In the genomic region with DNA sequence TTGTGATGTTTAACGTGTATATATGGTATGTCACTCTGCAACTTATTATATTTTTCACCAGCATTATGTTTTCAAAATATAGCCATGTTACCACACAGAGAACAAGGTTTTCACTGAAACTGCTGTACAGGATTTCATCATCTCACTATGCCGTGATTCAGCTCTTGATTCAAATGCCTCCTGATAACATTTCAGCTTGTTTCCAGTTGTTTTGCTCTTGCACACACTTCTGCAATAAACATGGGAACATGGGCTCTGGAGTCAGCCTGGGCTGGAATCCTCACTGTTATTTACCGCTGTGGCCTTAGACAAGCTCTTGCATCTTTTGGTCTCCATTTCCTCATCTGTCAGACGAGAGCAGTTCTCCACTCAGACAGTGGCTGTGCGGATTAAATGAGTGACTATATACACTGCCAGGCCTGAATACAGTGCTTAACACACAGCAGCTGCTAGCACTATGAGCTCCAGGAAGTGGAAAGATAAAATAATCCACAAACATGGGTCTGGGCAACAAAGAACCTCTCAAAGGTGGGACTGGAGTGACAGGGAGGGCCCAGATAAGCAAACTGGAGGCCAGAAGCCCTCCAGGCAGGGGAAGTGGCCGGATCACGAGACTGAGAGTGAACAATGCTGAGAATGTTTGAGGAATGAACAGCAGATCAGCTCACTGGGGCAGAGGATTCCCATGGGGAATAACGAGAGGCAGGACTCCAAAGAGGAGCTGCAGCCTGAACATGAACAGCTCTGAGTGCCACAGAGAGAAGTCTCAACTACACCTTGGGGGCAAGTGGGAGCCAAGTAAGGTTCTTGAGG, we compare ENCODE assay signal across 15 cellular contexts. TPM values are rescaled to one million over a fixed set of nuclear protein-coding genes. Genes with fewer than 3 reads are reported as not detected.
DNase-seq lines count a peak whose midpoint lies in the region; ATAC-seq, FAIRE-seq and TF ChIP-seq lines count a peak whose summit lies in the region.
"Had no signal": no experiment of that assay in that cellular context is flagged by ENCODE, and none has a peak within 500 bp of the region (broad histone marks: within the 10 kb centered on the region; RNA-seq: fewer than 3 reads in every experiment).

No MANE protein-coding gene starts in this region.

- CTCF ChIA-PET in HEK293 (lab: Yijun Ruan, JAX) = interaction anchor here (0.7 to 1.3 kb wide), 2 partner anchors 35 to 96 kb away, joined by 3 read pairs; no protein-coding TSS in a partner anchor
- CTCF ChIA-PET in activated CD4-positive, alpha-beta T cell treated with anti-CD3 and anti-CD28 coated beads, Interleukin-2, amount 10 ng/mL, durations not matched to agents 7 days and 5 days (lab: Charles Lee) = no interaction called here

- H3K4me1 ChIP-seq in HEK293 (ENCODE audit: control insufficient read depth, insufficient read depth, low read length) (no peaks in the 10 kb centered on the region), astrocyte (ENCODE audit: insufficient read depth, low read length) (no peaks in the 10 kb centered on the region), upper lobe of left lung (peaks cover 0 to 3% (median 0%) of the 10 kb centered on the region in 4 donors)
- H3K4me1 ChIP-seq: esophagus muscularis mucosa, testis had no signal

- peak; percentile 42 for DNase-seq in astrocyte (ENCODE audit: low read depth)
- DNase-seq in hepatic stellate cell (ENCODE audit: low spot score) = peak; percentile 63
- DNase-seq in upper lobe of left lung = no peak
- no peak for DNase-seq in activated CD4-positive, alpha-beta T cell treated with anti-CD3 and anti-CD28 coated beads, Interleukin-2, amount 10 ng/mL, durations not matched to agents 7 days and 5 days
- no peak for DNase-seq in NCI-H526 (lab: John Stamatoyannopoulos, UW)
- no peak for DNase-seq in NCI-H2081 (lab: John Stamatoyannopoulos, UW)
- DNase-seq: activated CD4-positive, alpha-beta T cell treated with anti-CD3 and anti-CD28 coated beads, Interleukin-2, amount 10 ng/mL, durations not matched to agents 24 days and 14 days; NCI-H1436 treated with DMSO at 0.1 percent for 48 hours; NK-92 treated with Interleukin-12 subunit alpha and Interleukin-12 subunit beta, amount 100 ng/mL, for 24 hours; testis had no signal

- no peak overlapping the region for H3K4me3 ChIP-seq in HEK293 (ENCODE audit: low read depth, low read length)
- H3K4me3 ChIP-seq in astrocyte (ENCODE audit: insufficient read depth, low read depth, low read length) = no peak overlapping the region
- no peak overlapping the region for H3K4me3 ChIP-seq in upper lobe of left lung
- H3K4me3 ChIP-seq: esophagus muscularis mucosa, skin epidermis, testis had no signal

- H3K36me3 ChIP-seq in HEK293 (ENCODE audit: control insufficient read depth in 2 of 2, insufficient read depth in 1 of 2, low read length in 2 of 2) (no peaks in the 10 kb centered on the region), astrocyte (ENCODE audit: insufficient read depth, low read length) (no peaks in the 10 kb centered on the region), upper lobe of left lung (no peaks in the 10 kb centered on the region)
- H3K36me3 ChIP-seq: esophagus muscularis mucosa had no signal

- H4K20me1 ChIP-seq in astrocyte (ENCODE audit: insufficient read depth, low read length) = peaks cover 8% of the 10 kb centered on the region

- H3K4me2 ChIP-seq in astrocyte (ENCODE audit: low read length) = no peak overlapping the region

- H3K4me1 Mint-ChIP-seq in astrocyte (ENCODE audit: low read depth, unreplicated experiment) = peaks cover 9% of the 10 kb centered on the region
- H3K4me1 Mint-ChIP-seq in activated CD4-positive, alpha-beta T cell treated with anti-CD3 and anti-CD28 coated beads, Interleukin-2, amount 10 ng/mL, durations not matched to agents 7 days and 5 days = no peaks in the 10 kb centered on the region
- H3K4me1 Mint-ChIP-seq: activated CD4-positive, alpha-beta T cell treated with anti-CD3 and anti-CD28 coated beads, Interleukin-2, amount 10 ng/mL, durations not matched to agents 24 days and 14 days; naive thymus-derived CD8-positive, alpha-beta T cell had no signal

- peaks cover 8% of the 10 kb centered on the region for H3K79me2 ChIP-seq in astrocyte (ENCODE audit: insufficient read depth, low read length)

- no peak overlapping the region for H2AFZ ChIP-seq in astrocyte (ENCODE audit: low read depth, low read length)

- 53 to 54% methylated on average over 8 of the region's 8 CpGs for WGBS in upper lobe of left lung, 2 donors

- H3K9me3 ChIP-seq in HEK293 (ENCODE audit: control insufficient read depth, insufficient read depth, low read depth, low read length) = no peaks in the 10 kb centered on the region
- no peaks in the 10 kb centered on the region for H3K9me3 ChIP-seq in astrocyte (ENCODE audit: insufficient read depth, low read depth, low read length)
- no peaks in the 10 kb centered on the region for H3K9me3 ChIP-seq in upper lobe of left lung
- H3K9me3 ChIP-seq: esophagus muscularis mucosa, testis had no signal

- no peak for TF ChIP-seq CTCF in HEK293 (tag by site-specific recombination; IDR thresholded peaks at IDR 0.05)
- no peak for TF ChIP-seq CTCF in astrocyte (IDR thresholded peaks at IDR 0.05; ENCODE audit: insufficient read depth, low read depth, low read length)
- no peak for TF ChIP-seq CTCF in upper lobe of left lung (IDR thresholded peaks at IDR 0.05)

- H3K9me3 Mint-ChIP-seq in astrocyte (ENCODE audit: unreplicated experiment) = no peaks in the 10 kb centered on the region
- H3K9me3 Mint-ChIP-seq in activated CD4-positive, alpha-beta T cell treated with anti-CD3 and anti-CD28 coated beads, Interleukin-2, amount 10 ng/mL, durations not matched to agents 7 days and 5 days = no peaks in the 10 kb centered on the region
- H3K9me3 Mint-ChIP-seq: activated CD4-positive, alpha-beta T cell treated with anti-CD3 and anti-CD28 coated beads, Interleukin-2, amount 10 ng/mL, durations not matched to agents 24 days and 14 days; naive thymus-derived CD8-positive, alpha-beta T cell had no signal

- POLR2A ChIA-PET in HEK293 (lab: Yijun Ruan, JAX) = interaction anchor here (0.6 kb wide), 1 partner anchor 30 kb away, joined by 6 read pairs; no protein-coding TSS in a partner anchor
- POLR2A ChIA-PET in activated CD4-positive, alpha-beta T cell treated with anti-CD3 and anti-CD28 coated beads, Interleukin-2, amount 10 ng/mL, durations not matched to agents 7 days and 5 days (lab: Charles Lee) = no interaction called here

- TF ChIP-seq EP300 in upper lobe of left lung (IDR thresholded peaks at IDR 0.05) = no peak

- H3K4me3 Mint-ChIP-seq in astrocyte (ENCODE audit: unreplicated experiment) = no peak overlapping the region
- H3K4me3 Mint-ChIP-seq in activated CD4-positive, alpha-beta T cell treated with anti-CD3 and anti-CD28 coated beads, Interleukin-2, amount 10 ng/mL, durations not matched to agents 7 days and 5 days = no peak overlapping the region
- H3K4me3 Mint-ChIP-seq: activated CD4-positive, alpha-beta T cell treated with anti-CD3 and anti-CD28 coated beads, Interleukin-2, amount 10 ng/mL, durations not matched to agents 24 days and 14 days; naive thymus-derived CD8-positive, alpha-beta T cell had no signal

- TF ChIP-seq POLR2A in upper lobe of left lung (IDR thresholded peaks at IDR 0.05) = no peak

- H3K27ac Mint-ChIP-seq in astrocyte (ENCODE audit: unreplicated experiment) = peak overlapping the region; percentile 83
- no peak overlapping the region for H3K27ac Mint-ChIP-seq in activated CD4-positive, alpha-beta T cell treated with anti-CD3 and anti-CD28 coated beads, Interleukin-2, amount 10 ng/mL, durations not matched to agents 7 days and 5 days
- H3K27ac Mint-ChIP-seq: activated CD4-positive, alpha-beta T cell treated with anti-CD3 and anti-CD28 coated beads, Interleukin-2, amount 10 ng/mL, durations not matched to agents 24 days and 14 days; naive thymus-derived CD8-positive, alpha-beta T cell had no signal

- no peaks in the 10 kb centered on the region for H3K36me3 Mint-ChIP-seq in astrocyte (ENCODE audit: low read depth, unreplicated experiment)
- H3K36me3 Mint-ChIP-seq in activated CD4-positive, alpha-beta T cell treated with anti-CD3 and anti-CD28 coated beads, Interleukin-2, amount 10 ng/mL, durations not matched to agents 7 days and 5 days (ENCODE audit: low read depth) = no peaks in the 10 kb centered on the region
- H3K36me3 Mint-ChIP-seq: naive thymus-derived CD8-positive, alpha-beta T cell had no signal

- peak overlapping the region; percentile 24 for H3K9ac ChIP-seq in astrocyte (ENCODE audit: low read length)

- no peak for FAIRE-seq in astrocyte (lab: Jason Lieb, UNC)
- FAIRE-seq: GM12892 had no signal

- peak in 1 of 2 donors; percentile 25 for ATAC-seq in upper lobe of left lung (ENCODE audit: low FRiP score in 2 of 2)
- ATAC-seq: naive thymus-derived CD8-positive, alpha-beta T cell had no signal

- H3K27ac ChIP-seq in HEK293 (ENCODE audit: extremely low read depth, low read depth, low read length) (no peak overlapping the region), astrocyte (ENCODE audit: low read depth, low read length) (peak overlapping the region; percentile 4), upper lobe of left lung (peak overlapping the region in 3 of 4 donors; percentile 44 to 50 (median 44))
- H3K27ac ChIP-seq: testis had no signal

- H3K27me3 Mint-ChIP-seq in astrocyte (ENCODE audit: low read depth, unreplicated experiment) = peaks cover 12% of the 10 kb centered on the region
- H3K27me3 Mint-ChIP-seq in activated CD4-positive, alpha-beta T cell treated with anti-CD3 and anti-CD28 coated beads, Interleukin-2, amount 10 ng/mL, durations not matched to agents 7 days and 5 days = peaks cover 2% of the 10 kb centered on the region

- H3K27me3 ChIP-seq in astrocyte (ENCODE audit: insufficient read depth, low read length) = no peaks in the 10 kb centered on the region
- no peaks in the 10 kb centered on the region for H3K27me3 ChIP-seq in upper lobe of left lung
- H3K27me3 ChIP-seq: esophagus muscularis mucosa, testis had no signal

TF ChIP-seq in HEK293, 187 proteins besides CTCF, POLR2A, EP300 and RAD21:
- TF ChIP-seq, protein P1, sequence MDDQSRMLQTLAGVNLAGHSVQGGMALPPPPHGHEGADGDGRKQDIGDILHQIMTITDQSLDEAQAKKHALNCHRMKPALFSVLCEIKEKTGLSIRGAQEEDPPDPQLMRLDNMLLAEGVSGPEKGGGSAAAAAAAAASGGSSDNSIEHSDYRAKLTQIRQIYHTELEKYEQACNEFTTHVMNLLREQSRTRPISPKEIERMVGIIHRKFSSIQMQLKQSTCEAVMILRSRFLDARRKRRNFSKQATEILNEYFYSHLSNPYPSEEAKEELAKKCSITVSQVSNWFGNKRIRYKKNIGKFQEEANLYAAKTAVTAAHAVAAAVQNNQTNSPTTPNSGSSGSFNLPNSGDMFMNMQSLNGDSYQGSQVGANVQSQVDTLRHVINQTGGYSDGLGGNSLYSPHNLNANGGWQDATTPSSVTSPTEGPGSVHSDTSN (CRISPR knock-in tag; IDR thresholded peaks at IDR 0.05) = no peak
- TF ChIP-seq ZNF16 (tag by site-specific recombination; IDR thresholded peaks at IDR 0.05; ENCODE audit: low read depth) = peak; percentile 51; the same call in 1 of the 2 replicates

RNA-seq across cellular contexts. Expression of a gene that starts 17.7 kb away (rescaled TPM):
- 12.9 and 14.5 TPM in 2 replicates for total RNA-seq in astrocyte
- 10 to 100 TPM in 1 of 6 donors, 1 to 10 TPM in 5; 1.4 to 11.5 (median 2.4) TPM for total RNA-seq in upper lobe of left lung
- not detected for total RNA-seq in activated CD4-positive, alpha-beta T cell treated with anti-CD3 and anti-CD28 coated beads, Interleukin-2, amount 10 ng/mL, durations not matched to agents 7 days and 5 days
- total RNA-seq: naive thymus-derived CD8-positive, alpha-beta T cell had no signal

Comparison
In these comparisons a context has a peak if more than half of its experiments do, and no peak if none do; other contexts are left out.
1. DNase-seq: peak in astrocyte (single experiment) and hepatic stellate cell (single experiment); none in upper lobe of left lung (0 of 2), activated CD4-positive, alpha-beta T cell treated with anti-CD3 and anti-CD28 coated beads, Interleukin-2, amount 10 ng/mL, durations not matched to agents 7 days and 5 days (single experiment), NCI-H526 (0 of 2) and NCI-H2081 (0 of 2).